ENCODE assay signal across 19 cellular contexts in the genomic region with DNA sequence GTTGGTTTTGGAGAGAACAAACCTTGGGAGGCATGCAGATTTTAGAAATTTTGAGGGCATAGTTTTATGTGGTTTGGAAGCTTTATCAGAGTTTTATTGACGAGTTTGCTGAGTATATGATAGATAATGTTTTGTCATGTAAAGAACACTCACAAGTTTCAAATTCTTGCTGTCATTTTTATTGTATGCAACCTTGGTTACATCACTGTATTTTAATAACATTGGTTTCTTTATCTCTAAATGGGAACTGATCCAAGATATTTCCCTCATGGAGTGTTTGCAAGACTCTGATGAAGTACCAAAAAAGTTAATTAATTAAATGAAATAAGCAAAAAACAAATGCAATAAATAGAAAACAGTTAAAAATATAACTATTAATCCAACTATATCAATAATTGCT.
DNase-seq lines count a peak whose midpoint lies in the region; ATAC-seq, FAIRE-seq and TF ChIP-seq lines count a peak whose summit lies in the region.
"Had no signal": no experiment of that assay in that cellular context is flagged by ENCODE, and none has a peak within 500 bp of the region (broad histone marks: within the 10 kb centered on the region; RNA-seq: fewer than 3 reads in every experiment).

No MANE protein-coding gene starts in this region.

- ATAC-seq in left colon, result peak; percentile 23
- no peak for ATAC-seq in GM18870 (IDR thresholded peaks at IDR 0.05; ENCODE audit: unreplicated experiment)
- ATAC-seq: CD8-positive, alpha-beta T cell; GM23338; HCT116 had no signal

- intact Hi-C loops in left colon (cut with DNase I, micrococcal nuclease) (no loop called here), prostate gland (cut with DNase I) (no loop called here)

- no peak overlapping the region for H3K27ac ChIP-seq in prostate gland
- H3K27ac ChIP-seq: BLaER1, C4-2B had no signal

- DNase-seq in fibroblast of pulmonary artery (ENCODE audit: low read depth) (peak; percentile 21), frontal cortex (ENCODE audit: low spot score in 2 of 2) (no peak), left colon (no peak), NCI-H2227 treated with DMSO at 0.1 percent for 48 hours (lab: John Stamatoyannopoulos, UW) (no peak), prostate gland (ENCODE audit: low spot score) (no peak), NCI-H1092 treated with DMSO at 0.1 percent for 48 hours (lab: John Stamatoyannopoulos, UW) (no peak)
- DNase-seq: Caco-2; CD4-positive, CD25-positive, alpha-beta regulatory T cell; CD8-positive, alpha-beta T cell; DMS153; DND-41; H9 had no signal

- no peaks in the 10 kb centered on the region for H3K9me3 ChIP-seq in prostate gland
- H3K9me3 ChIP-seq: BLaER1, Caco-2 had no signal

- 38% methylated on average over 1 of the region's 1 CpG for WGBS in prostate gland

- H3K27me3 ChIP-seq in prostate gland (replicated peaks; ENCODE audit: insufficient read depth), result no peaks in the 10 kb centered on the region
- H3K27me3 ChIP-seq: BLaER1 had no signal

- TF ChIP-seq POLR2A in prostate gland (IDR thresholded peaks at IDR 0.05), result no peak

- no peaks in the 10 kb centered on the region for H3K36me3 ChIP-seq in prostate gland
- H3K36me3 ChIP-seq: BLaER1 had no signal

- TF ChIP-seq CTCF in fibroblast of pulmonary artery (IDR thresholded peaks at IDR 0.05; ENCODE audit: low read length, missing control alignments) (no peak), prostate gland (IDR thresholded peaks at IDR 0.05) (no peak)

- no peak overlapping the region for H3K4me3 ChIP-seq in fibroblast of pulmonary artery (replicated peaks; ENCODE audit: low read depth, low read length)
- no peak overlapping the region for H3K4me3 ChIP-seq in prostate gland
- H3K4me3 ChIP-seq: BLaER1, GM23338 had no signal

- FAIRE-seq in frontal cortex (lab: Jason Lieb, UNC), result peak; percentile 28
- FAIRE-seq: G401.6, GM12892 had no signal

- H3K4me1 ChIP-seq in prostate gland (replicated peaks), result no peaks in the 10 kb centered on the region
- H3K4me1 ChIP-seq: BLaER1, Caco-2 had no signal
